ENCODE assay signal across 2 cellular contexts in the genomic region with DNA sequence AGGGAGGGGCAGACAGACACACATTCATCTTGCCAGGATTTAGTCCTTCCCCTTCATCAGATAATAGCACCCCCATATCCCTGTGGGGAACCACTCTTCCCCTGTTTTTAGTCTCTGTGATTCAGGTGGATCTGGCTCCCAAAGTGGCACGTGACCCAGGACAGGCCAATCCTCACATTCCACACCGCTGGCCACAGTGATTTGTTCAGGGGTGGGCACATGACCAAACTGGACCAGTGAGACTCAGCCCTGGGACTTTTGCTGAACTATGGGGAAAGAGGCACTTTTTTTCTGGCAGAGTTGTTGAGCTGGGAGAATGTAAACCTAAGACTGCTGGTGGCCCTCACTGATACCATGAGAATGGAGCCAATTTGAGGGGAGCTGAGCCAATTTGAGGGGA.
TF ChIP-seq lines count a peak whose summit lies in the region.

No MANE protein-coding gene starts in this region.

TF ChIP-seq in SK-N-SH, 30 proteins besides CTCF, POLR2A, EP300 and RAD21 (continued from another document):
- TF ChIP-seq, protein P1, sequence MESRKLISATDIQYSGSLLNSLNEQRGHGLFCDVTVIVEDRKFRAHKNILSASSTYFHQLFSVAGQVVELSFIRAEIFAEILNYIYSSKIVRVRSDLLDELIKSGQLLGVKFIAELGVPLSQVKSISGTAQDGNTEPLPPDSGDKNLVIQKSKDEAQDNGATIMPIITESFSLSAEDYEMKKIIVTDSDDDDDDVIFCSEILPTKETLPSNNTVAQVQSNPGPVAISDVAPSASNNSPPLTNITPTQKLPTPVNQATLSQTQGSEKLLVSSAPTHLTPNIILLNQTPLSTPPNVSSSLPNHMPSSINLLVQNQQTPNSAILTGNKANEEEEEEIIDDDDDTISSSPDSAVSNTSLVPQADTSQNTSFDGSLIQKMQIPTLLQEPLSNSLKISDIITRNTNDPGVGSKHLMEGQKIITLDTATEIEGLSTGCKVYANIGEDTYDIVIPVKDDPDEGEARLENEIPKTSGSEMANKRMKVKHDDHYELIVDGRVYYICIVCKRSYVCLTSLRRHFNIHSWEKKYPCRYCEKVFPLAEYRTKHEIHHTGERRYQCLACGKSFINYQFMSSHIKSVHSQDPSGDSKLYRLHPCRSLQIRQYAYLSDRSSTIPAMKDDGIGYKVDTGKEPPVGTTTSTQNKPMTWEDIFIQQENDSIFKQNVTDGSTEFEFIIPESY (IDR thresholded peaks at IDR 0.05; ENCODE audit: borderline replicate concordance, low read depth): no peak

TF ChIP-seq in SK-N-SH treated with all-trans-retinoic acid at 6 μM for 48 hours, 23 proteins besides CTCF, POLR2A, EP300 and RAD21 (continued from another document):
- TF ChIP-seq RARB (CRISPR knock-in tag; IDR thresholded peaks at IDR 0.05): no peak
- no peak for TF ChIP-seq SNAI2 (CRISPR knock-in tag; IDR thresholded peaks at IDR 0.05)
- TF ChIP-seq ZNF8 (CRISPR knock-in tag; IDR thresholded peaks at IDR 0.05): no peak
- no peak for TF ChIP-seq BACH2 (CRISPR knock-in tag; IDR thresholded peaks at IDR 0.05; ENCODE audit: borderline replicate concordance)
